In the genomic region with DNA sequence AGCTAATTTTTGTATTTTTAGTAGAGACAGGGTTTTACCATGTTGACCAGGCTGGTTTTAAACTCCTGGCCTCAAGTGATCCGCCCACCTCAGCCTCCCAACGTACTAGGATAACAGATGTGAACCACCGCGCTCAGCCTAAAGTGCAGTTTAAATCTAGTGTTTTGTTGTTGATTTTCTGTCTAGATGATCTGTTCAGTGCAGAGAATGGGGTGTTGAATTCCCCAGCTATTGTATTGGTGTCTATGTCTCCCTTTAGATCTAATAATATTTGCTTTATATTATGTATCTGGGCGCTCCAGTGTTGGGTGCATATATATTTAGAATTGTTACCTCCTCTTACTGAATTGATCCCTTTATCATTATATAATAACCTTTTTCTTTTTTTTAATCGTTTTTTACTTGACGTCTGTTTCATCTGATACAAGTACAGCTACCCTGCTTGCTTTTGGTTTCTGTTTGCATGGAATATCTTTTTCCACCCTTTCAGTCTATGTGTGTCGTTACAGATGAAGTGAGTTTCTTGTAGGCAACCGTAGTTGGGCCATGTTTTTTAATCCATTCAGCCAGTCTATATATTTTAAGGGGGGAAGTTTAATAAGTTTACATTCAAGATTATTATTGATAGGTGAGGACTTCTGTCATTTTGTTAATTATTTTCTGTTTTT, we compare ENCODE assay signal across 19 cellular contexts. TPM values are rescaled to one million over a fixed set of nuclear protein-coding genes. Genes with fewer than 3 reads are reported as not detected.
DNase-seq lines count a peak whose midpoint lies in the region; ATAC-seq and TF ChIP-seq lines count a peak whose summit lies in the region.
"Had no signal": no experiment of that assay in that cellular context is flagged by ENCODE, and none has a peak within 500 bp of the region (broad histone marks: within the 10 kb centered on the region; RNA-seq: fewer than 3 reads in every experiment).

No MANE protein-coding gene starts in this region.

- H3K36me3 ChIP-seq in CD8-positive, alpha-beta T cell (ENCODE audit: insufficient read depth, low read length): no peaks in the 10 kb centered on the region
- H3K36me3 ChIP-seq: BE2C, uterus had no signal

- H3K27me3 Mint-ChIP-seq in activated CD4-positive, alpha-beta T cell treated with anti-CD3 and anti-CD28 coated beads for 36 hours: no peaks in the 10 kb centered on the region
- no peaks in the 10 kb centered on the region for H3K27me3 Mint-ChIP-seq in CD8-positive, alpha-beta T cell (ENCODE audit: low read depth)
- H3K27me3 Mint-ChIP-seq in activated CD8-positive, alpha-beta T cell treated with anti-CD3 and anti-CD28 coated beads for 36 hours: no peaks in the 10 kb centered on the region

- H3K9me3 ChIP-seq in CD8-positive, alpha-beta T cell (ENCODE audit: low read length): no peaks in the 10 kb centered on the region
- H3K9me3 ChIP-seq: BE2C, gastroesophageal sphincter, uterus had no signal

- no peak for TF ChIP-seq CTCF in CD8-positive, alpha-beta T cell (IDR thresholded peaks at IDR 0.05)
- TF ChIP-seq CTCF in activated CD8-positive, alpha-beta T cell treated with anti-CD3 and anti-CD28 coated beads for 36 hours (IDR thresholded peaks at IDR 0.05): no peak

- peaks cover 69% of the 10 kb centered on the region for H3K4me1 Mint-ChIP-seq in activated CD4-positive, alpha-beta T cell treated with anti-CD3 and anti-CD28 coated beads for 36 hours
- H3K4me1 Mint-ChIP-seq in CD8-positive, alpha-beta T cell (ENCODE audit: low read depth): peaks cover 39% of the 10 kb centered on the region
- H3K4me1 Mint-ChIP-seq in activated CD8-positive, alpha-beta T cell treated with anti-CD3 and anti-CD28 coated beads for 36 hours (ENCODE audit: low read depth): peaks cover 48% of the 10 kb centered on the region

- no peaks in the 10 kb centered on the region for H3K4me1 ChIP-seq in CD8-positive, alpha-beta T cell (ENCODE audit: insufficient read depth, low read length)
- H3K4me1 ChIP-seq: BE2C, gastroesophageal sphincter, uterus had no signal

- no peak overlapping the region for H3K4me3 ChIP-seq in CD8-positive, alpha-beta T cell (ENCODE audit: low read depth, low read length)
- H3K4me3 ChIP-seq: gastroesophageal sphincter, uterus had no signal

- peak; percentile 69 for ATAC-seq in activated CD4-positive, alpha-beta T cell treated with anti-CD3 and anti-CD28 coated beads for 36 hours
- peak; percentile 26 for ATAC-seq in CD8-positive, alpha-beta T cell
- peak; percentile 58 for ATAC-seq in activated CD8-positive, alpha-beta T cell treated with anti-CD3 and anti-CD28 coated beads for 36 hours
- ATAC-seq in left lobe of liver (peak; percentile 73), Right ventricle myocardium superior (ENCODE audit: poor library complexity) (no peak)
- ATAC-seq: esophagus mucosa, gastroesophageal sphincter had no signal

- POLR2A ChIA-PET in activated CD4-positive, alpha-beta T cell treated with anti-CD3 and anti-CD28 coated beads for 36 hours (lab: Charles Lee): interaction anchor here (0.7 kb wide), 1 partner anchor 9 kb away, joined by 3 read pairs; no protein-coding TSS in a partner anchor
- POLR2A ChIA-PET in CD8-positive, alpha-beta T cell (lab: Charles Lee): interaction anchor here (1.2 kb wide), 1 partner anchor 51 kb away, joined by 7 read pairs; a partner anchor contains a TSS
- POLR2A ChIA-PET in activated CD8-positive, alpha-beta T cell treated with anti-CD3 and anti-CD28 coated beads for 36 hours (lab: Charles Lee): interaction anchor here (1.4 kb wide), 1 partner anchor 19 kb away, joined by 5 read pairs; no protein-coding TSS in a partner anchor

- intact Hi-C loops in activated CD4-positive, alpha-beta T cell treated with anti-CD3 and anti-CD28 coated beads for 36 hours (cut with DNase I, micrococcal nuclease): no loop called here
- intact Hi-C loops in CD8-positive, alpha-beta T cell (cut with DNase I, micrococcal nuclease): no loop called here
- intact Hi-C loops in activated CD8-positive, alpha-beta T cell treated with anti-CD3 and anti-CD28 coated beads for 36 hours (cut with micrococcal nuclease): no loop called here
- intact Hi-C loops in Right ventricle myocardium superior (cut with DNase I): no loop called here

- H3K27me3 ChIP-seq in CD8-positive, alpha-beta T cell (ENCODE audit: insufficient read depth, low read length): no peaks in the 10 kb centered on the region
- H3K27me3 ChIP-seq: BE2C, gastroesophageal sphincter, uterus had no signal

- CTCF ChIA-PET in activated CD4-positive, alpha-beta T cell treated with anti-CD3 and anti-CD28 coated beads for 36 hours (lab: Charles Lee): interaction anchor here (0.7 to 2.5 kb wide), 4 partner anchors 9 to 119 kb away, joined by 3 to 13 read pairs (median 4); no protein-coding TSS in a partner anchor
- CTCF ChIA-PET in CD8-positive, alpha-beta T cell (lab: Charles Lee): interaction anchor here (1.3 kb wide), 1 partner anchor 97 kb away, joined by 3 read pairs; no protein-coding TSS in a partner anchor
- CTCF ChIA-PET in activated CD8-positive, alpha-beta T cell treated with anti-CD3 and anti-CD28 coated beads for 36 hours (lab: Charles Lee): interaction anchor here (1.9 to 2.2 kb wide), 2 partner anchors 29 to 95 kb away, joined by 4 to 6 read pairs; no protein-coding TSS in a partner anchor

- peaks cover 3% of the 10 kb centered on the region for H3K9me3 Mint-ChIP-seq in activated CD4-positive, alpha-beta T cell treated with anti-CD3 and anti-CD28 coated beads for 36 hours (ENCODE audit: low read depth)
- H3K9me3 Mint-ChIP-seq in CD8-positive, alpha-beta T cell: peaks cover 5% of the 10 kb centered on the region
- no peaks in the 10 kb centered on the region for H3K9me3 Mint-ChIP-seq in activated CD8-positive, alpha-beta T cell treated with anti-CD3 and anti-CD28 coated beads for 36 hours
- H3K9me3 Mint-ChIP-seq: neural crest cell had no signal

- peak overlapping the region; percentile 93 for H3K27ac Mint-ChIP-seq in activated CD4-positive, alpha-beta T cell treated with anti-CD3 and anti-CD28 coated beads for 36 hours
- peak overlapping the region; percentile 78 for H3K27ac Mint-ChIP-seq in CD8-positive, alpha-beta T cell
- H3K27ac Mint-ChIP-seq in activated CD8-positive, alpha-beta T cell treated with anti-CD3 and anti-CD28 coated beads for 36 hours: peak overlapping the region; percentile 84

- H3K27ac ChIP-seq in CD8-positive, alpha-beta T cell (ENCODE audit: low read depth, low read length): no peak overlapping the region
- H3K27ac ChIP-seq: gastroesophageal sphincter, uterus, VCaP had no signal

- H3K36me3 Mint-ChIP-seq in activated CD4-positive, alpha-beta T cell treated with anti-CD3 and anti-CD28 coated beads for 36 hours (ENCODE audit: low read depth): peaks cover 52% of the 10 kb centered on the region
- H3K36me3 Mint-ChIP-seq in CD8-positive, alpha-beta T cell: peaks cover 36% of the 10 kb centered on the region
- H3K36me3 Mint-ChIP-seq in activated CD8-positive, alpha-beta T cell treated with anti-CD3 and anti-CD28 coated beads for 36 hours (ENCODE audit: low read depth): peaks cover 33% of the 10 kb centered on the region

- peak overlapping the region; percentile 61 for H3K4me3 Mint-ChIP-seq in activated CD4-positive, alpha-beta T cell treated with anti-CD3 and anti-CD28 coated beads for 36 hours
- H3K4me3 Mint-ChIP-seq in CD8-positive, alpha-beta T cell: peak overlapping the region; percentile 57
- peak overlapping the region; percentile 59 for H3K4me3 Mint-ChIP-seq in activated CD8-positive, alpha-beta T cell treated with anti-CD3 and anti-CD28 coated beads for 36 hours
- H3K4me3 Mint-ChIP-seq: neural crest cell had no signal

- no peak for DNase-seq in activated CD4-positive, alpha-beta T cell treated with anti-CD3 and anti-CD28 coated beads for 36 hours
- no peak for DNase-seq in activated CD4-positive, alpha-beta T cell treated with anti-CD3 and anti-CD28 coated beads, Interleukin-2, amount 50 U/mL, for 48 hours
- no peak for DNase-seq in CD8-positive, alpha-beta T cell
- no peak for DNase-seq in activated CD8-positive, alpha-beta T cell treated with anti-CD3 and anti-CD28 coated beads for 36 hours
- DNase-seq in left lobe of liver (ENCODE audit: low spot score) (no peak), Right ventricle myocardium superior (no peak), NCI-H1417 (lab: John Stamatoyannopoulos, UW) (no peak), SK-N-DZ (ENCODE audit: low spot score) (no peak)
- DNase-seq: BE2C; caudate nucleus; NCI-H2081 treated with DMSO at 0.1 percent for 48 hours; NCI-H524; SHP77; stimulated activated CD4-positive, alpha-beta T cell treated with anti-CD3 and anti-CD28 coated beads, Interleukin-4, amount 100 ng/mL, for 4 hours; uterus had no signal

RNA-seq across cellular contexts. Expression of a gene that starts 34.3 kb away (rescaled TPM):
- 10 to 100 TPM; 56.0 to 57.8 TPM for total RNA-seq in activated CD4-positive, alpha-beta T cell treated with anti-CD3 and anti-CD28 coated beads for 36 hours
- 1 to 10 TPM; 4.4 to 4.7 TPM for total RNA-seq in CD8-positive, alpha-beta T cell
- total RNA-seq in activated CD8-positive, alpha-beta T cell treated with anti-CD3 and anti-CD28 coated beads for 36 hours: 10 to 100 TPM; 38.3 to 40.6 TPM
- 28.5 TPM for total RNA-seq in left lobe of liver
- total RNA-seq in Right ventricle myocardium superior: 14.7 TPM
- polyA plus RNA-seq in SK-N-DZ (2014; cell fraction: cytosol; rRNA removed): 9.1 and 14.8 TPM in 2 replicates
- polyA plus RNA-seq in SK-N-DZ (2014; cell fraction: nucleus; rRNA removed): 0.50 and 5.3 TPM in 2 replicates

RNA-seq across cellular contexts. Expression of a gene that starts 50.9 kb away (rescaled TPM):
- total RNA-seq in activated CD4-positive, alpha-beta T cell treated with anti-CD3 and anti-CD28 coated beads for 36 hours: 100 to 1,000 TPM; 194 to 309 TPM
- total RNA-seq in CD8-positive, alpha-beta T cell: 100 to 1,000 TPM; 607 to 608 TPM
- 100 to 1,000 TPM; 320 to 333 TPM for total RNA-seq in activated CD8-positive, alpha-beta T cell treated with anti-CD3 and anti-CD28 coated beads for 36 hours
- total RNA-seq in left lobe of liver: 47.8 TPM
- total RNA-seq in Right ventricle myocardium superior: 45.9 TPM
- polyA plus RNA-seq in SK-N-DZ (2014; cell fraction: cytosol; rRNA removed): 294 and 327 TPM in 2 replicates
- 723 and 849 TPM in 2 replicates for polyA plus RNA-seq in SK-N-DZ (2014; cell fraction: nucleus; rRNA removed)
